In the genomic region with DNA sequence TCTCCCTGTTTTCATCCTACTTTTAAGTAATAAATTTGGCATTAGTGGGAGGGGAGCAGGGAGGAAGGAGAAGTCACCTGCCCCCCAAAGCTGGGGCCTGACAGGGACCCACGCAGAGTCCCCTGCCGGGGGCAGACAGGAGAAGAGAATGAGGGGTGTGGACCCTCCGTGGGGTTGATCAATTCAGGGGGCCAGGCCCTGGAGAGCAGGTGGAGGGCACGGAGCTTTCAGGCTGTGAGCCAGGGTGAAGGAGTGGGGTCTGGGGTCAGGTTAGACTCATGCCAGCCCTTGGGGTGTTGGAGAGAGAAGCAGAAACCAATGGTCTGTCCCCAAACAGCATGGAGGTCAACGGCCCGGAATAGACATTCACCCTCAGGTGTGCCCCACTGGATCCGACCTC, we compare ENCODE assay signal across 8 cellular contexts. TPM values are rescaled to one million over a fixed set of nuclear protein-coding genes. Genes with fewer than 3 reads are reported as not detected.
DNase-seq lines count a peak whose midpoint lies in the region; ATAC-seq and TF ChIP-seq lines count a peak whose summit lies in the region.
"Not testable (repeated sequence)": the region's sequence is repeated elsewhere in the genome, so short reads cannot be mapped to it uniquely, and the experiment has no call there.

No MANE protein-coding gene starts in this region.

- H3K4me1 Mint-ChIP-seq in CD4-positive, CD25-positive, alpha-beta regulatory T cell, result peaks cover 0 to 52% (median 16%) of the 10 kb centered on the region in 4 donors
- peaks cover 14% of the 10 kb centered on the region for H3K4me1 Mint-ChIP-seq in HFFc6 (ENCODE audit: low read depth)
- H3K4me1 Mint-ChIP-seq in T-helper 2 cell treated with Interferon-gamma antibody and Interleukin-4, amounts not matched to agents 5 μg/mL and 100 μg/mL, for 36 hours (ENCODE audit: low read depth), result peaks cover 15% of the 10 kb centered on the region
- H3K4me1 Mint-ChIP-seq in activated T-helper 17 cell treated with anti-CD3 and anti-CD28 coated beads, Interleukin-2, amount 50 U/mL, for 72 hours, result not testable (repeated sequence)
- peaks cover 24% of the 10 kb centered on the region for H3K4me1 Mint-ChIP-seq in chondrocyte (ENCODE audit: low read depth)
- peaks cover 37 to 63% of the 10 kb centered on the region in 2 donors for H3K4me1 Mint-ChIP-seq in natural killer cell

- not testable (repeated sequence) for H2AFZ ChIP-seq in smooth muscle cell (ENCODE audit: low read depth)

- H3K9me3 Mint-ChIP-seq in CD4-positive, CD25-positive, alpha-beta regulatory T cell; HFFc6; T-helper 2 cell treated with Interferon-gamma antibody and Interleukin-4, amounts not matched to agents 5 μg/mL and 100 μg/mL, for 36 hours; activated T-helper 17 cell treated with anti-CD3 and anti-CD28 coated beads, Interleukin-2, amount 50 U/mL, for 72 hours; chondrocyte (ENCODE audit: low read depth); natural killer cell: not testable (repeated sequence)

- WGBS in iPS DF 6.9 (ENCODE audit: insufficient coverage, insufficient read length), result no CpG with 5 or more reads among the region's 7 CpGs
- 75% methylated on average over 7 of the region's 7 CpGs for WGBS in smooth muscle cell (ENCODE audit: low lambda C conversion rate)

- H3K4me1 ChIP-seq in CD4-positive, CD25-positive, alpha-beta regulatory T cell (ENCODE audit: control insufficient read depth, insufficient read depth, low read length, poor library complexity, severe bottlenecking), result peaks cover 20% of the 10 kb centered on the region
- H3K4me1 ChIP-seq in iPS DF 6.9 (ENCODE audit: control insufficient read depth, insufficient read depth, low read length); smooth muscle cell (ENCODE audit: low read depth): not testable (repeated sequence)

- H3K36me3 Mint-ChIP-seq in CD4-positive, CD25-positive, alpha-beta regulatory T cell; HFFc6 (ENCODE audit: low read depth); T-helper 2 cell treated with Interferon-gamma antibody and Interleukin-4, amounts not matched to agents 5 μg/mL and 100 μg/mL, for 36 hours (ENCODE audit: low read depth); activated T-helper 17 cell treated with anti-CD3 and anti-CD28 coated beads, Interleukin-2, amount 50 U/mL, for 72 hours (ENCODE audit: low read depth); chondrocyte (ENCODE audit: low read depth); natural killer cell: not testable (repeated sequence)

- H4K20me1 ChIP-seq in smooth muscle cell (ENCODE audit: low read depth), result peaks cover 52% of the 10 kb centered on the region

- H3K27me3 ChIP-seq in CD4-positive, CD25-positive, alpha-beta regulatory T cell (ENCODE audit: control insufficient read depth, insufficient read depth, low read length); iPS DF 6.9 (ENCODE audit: control insufficient read depth, insufficient read depth, low read length); smooth muscle cell (ENCODE audit: low read depth): not testable (repeated sequence)

- not testable (repeated sequence) for H3K27ac ChIP-seq in CD4-positive, CD25-positive, alpha-beta regulatory T cell (ENCODE audit: insufficient read depth, low read length, poor library complexity, severe bottlenecking); iPS DF 6.9 (ENCODE audit: low read length); smooth muscle cell (ENCODE audit: low read depth)

- not testable (repeated sequence) for TF ChIP-seq CTCF in HFFc6 (IDR thresholded peaks at IDR 0.05); chondrocyte (IDR thresholded peaks at IDR 0.05); natural killer cell (IDR thresholded peaks at IDR 0.05); smooth muscle cell (IDR thresholded peaks at IDR 0.05; ENCODE audit: borderline replicate concordance, insufficient read depth, poor library complexity, severe bottlenecking)

- H3K9me3 ChIP-seq in CD4-positive, CD25-positive, alpha-beta regulatory T cell (ENCODE audit: control insufficient read depth in 2 of 2, low read length in 2 of 2); iPS DF 6.9 (ENCODE audit: control insufficient read depth, insufficient read depth, low read length); smooth muscle cell (replicated peaks; ENCODE audit: low read depth): not testable (repeated sequence)

- peaks cover 42% of the 10 kb centered on the region for H3K27me3 Mint-ChIP-seq in CD4-positive, CD25-positive, alpha-beta regulatory T cell
- peaks cover 23% of the 10 kb centered on the region for H3K27me3 Mint-ChIP-seq in HFFc6 (ENCODE audit: insufficient read depth)
- peaks cover 50% of the 10 kb centered on the region for H3K27me3 Mint-ChIP-seq in T-helper 2 cell treated with Interferon-gamma antibody and Interleukin-4, amounts not matched to agents 5 μg/mL and 100 μg/mL, for 36 hours (ENCODE audit: low read depth)
- not testable (repeated sequence) for H3K27me3 Mint-ChIP-seq in activated T-helper 17 cell treated with anti-CD3 and anti-CD28 coated beads, Interleukin-2, amount 50 U/mL, for 72 hours; chondrocyte (ENCODE audit: low read depth); natural killer cell (ENCODE audit: low read depth in 2 of 2)

- not testable (repeated sequence) for ATAC-seq in CD4-positive, CD25-positive, alpha-beta regulatory T cell (ENCODE audit: low read depth in 2 of 2); activated T-helper 17 cell treated with anti-CD3 and anti-CD28 coated beads, Interleukin-2, amount 50 U/mL, for 72 hours (replicated peaks); natural killer cell

- H3K4me3 Mint-ChIP-seq in CD4-positive, CD25-positive, alpha-beta regulatory T cell, result peak overlapping the region; percentile 80 to 96 (median 88)
- H3K4me3 Mint-ChIP-seq in HFFc6, result peak overlapping the region; percentile 45
- peak overlapping the region; percentile 80 for H3K4me3 Mint-ChIP-seq in T-helper 2 cell treated with Interferon-gamma antibody and Interleukin-4, amounts not matched to agents 5 μg/mL and 100 μg/mL, for 36 hours
- H3K4me3 Mint-ChIP-seq in activated T-helper 17 cell treated with anti-CD3 and anti-CD28 coated beads, Interleukin-2, amount 50 U/mL, for 72 hours, result peak overlapping the region; percentile 84
- peak overlapping the region; percentile 69 for H3K4me3 Mint-ChIP-seq in chondrocyte (ENCODE audit: unreplicated experiment)
- peak overlapping the region; percentile 90 for H3K4me3 Mint-ChIP-seq in natural killer cell

- DNase-seq in CD4-positive, CD25-positive, alpha-beta regulatory T cell; HFFc6; T-helper 2 cell treated with Interferon-gamma antibody and Interleukin-4, amounts not matched to agents 5 μg/mL and 100 μg/mL, for 36 hours (ENCODE audit: low spot score); chondrocyte (ENCODE audit: low spot score); iPS DF 6.9 (ENCODE audit: low read depth, low spot score); natural killer cell; smooth muscle cell (lab: John Stamatoyannopoulos, UW; ENCODE audit: unreplicated experiment): not testable (repeated sequence)

- peak overlapping the region; percentile 41 to 90 (median 89) for H3K27ac Mint-ChIP-seq in CD4-positive, CD25-positive, alpha-beta regulatory T cell
- 0 out of 2 replicates have a peak overlapping the region, but pooled peaks have one; percentile 14 for H3K27ac Mint-ChIP-seq in HFFc6
- peak overlapping the region; percentile 58 for H3K27ac Mint-ChIP-seq in T-helper 2 cell treated with Interferon-gamma antibody and Interleukin-4, amounts not matched to agents 5 μg/mL and 100 μg/mL, for 36 hours
- peak overlapping the region; percentile 87 for H3K27ac Mint-ChIP-seq in activated T-helper 17 cell treated with anti-CD3 and anti-CD28 coated beads, Interleukin-2, amount 50 U/mL, for 72 hours
- H3K27ac Mint-ChIP-seq in chondrocyte (ENCODE audit: unreplicated experiment), result peak overlapping the region; percentile 55
- H3K27ac Mint-ChIP-seq in natural killer cell, result peak overlapping the region; percentile 69 to 73

- H3F3A ChIP-seq in smooth muscle cell (ENCODE audit: low read depth), result not testable (repeated sequence)

- not testable (repeated sequence) for H3K9ac ChIP-seq in smooth muscle cell (ENCODE audit: low read depth)

- not testable (repeated sequence) for H3K36me3 ChIP-seq in CD4-positive, CD25-positive, alpha-beta regulatory T cell (ENCODE audit: control insufficient read depth, insufficient read depth, low read length); iPS DF 6.9 (ENCODE audit: control insufficient read depth, insufficient read depth, low read length); smooth muscle cell (ENCODE audit: low read depth)

- not testable (repeated sequence) for H3K4me3 ChIP-seq in CD4-positive, CD25-positive, alpha-beta regulatory T cell (ENCODE audit: low read depth, low read length); smooth muscle cell
- H3K4me3 ChIP-seq in iPS DF 6.9 (ENCODE audit: low read length), result peak overlapping the region; percentile 97; the same call in 1 of the 2 replicates

- intact Hi-C loops in natural killer cell (cut with micrococcal nuclease), result not testable (repeated sequence)

- H3K4me2 ChIP-seq in smooth muscle cell, result peak overlapping the region; percentile 90

- not testable (repeated sequence) for H3K79me2 ChIP-seq in smooth muscle cell (ENCODE audit: low read depth)

RNA-seq across cellular contexts. Expression of a gene that starts 1.8 kb away (rescaled TPM):
- 8.2 TPM for total RNA-seq in CD4-positive, CD25-positive, alpha-beta regulatory T cell
- under 1 TPM in 3 of 4 donors, not detected in 1; 0.21 to 0.40 (median 0.29) TPM for polyA plus RNA-seq in CD4-positive, CD25-positive, alpha-beta regulatory T cell
- 1 to 10 TPM; 1.6 to 2.9 (median 2.2) TPM for total RNA-seq in HFFc6 (2021; fragmentation: NEBNext Ultra II Directional; extraction: Animal tissue kit (Norgen Biotek cat#: 25700))
- 1 to 10 TPM; 3.9 to 8.4 TPM for total RNA-seq in activated T-helper 17 cell treated with anti-CD3 and anti-CD28 coated beads, Interleukin-2, amount 50 U/mL, for 72 hours
- total RNA-seq in chondrocyte, result 32.1 to 33.0 TPM (median 32.2 TPM) in 3 replicates
- 10 to 100 TPM; 47.3 to 54.3 (median 52.7) TPM for total RNA-seq in natural killer cell
- total RNA-seq in smooth muscle cell, result 11.3 and 12.9 TPM in 2 replicates
- polyA plus RNA-seq in smooth muscle cell, result 12.7 and 15.0 TPM in 2 replicates

Comparison
In these comparisons a context has a peak if more than half of its experiments do, and no peak if none do; other contexts are left out.
1. H3K27ac Mint-ChIP-seq: peak in every context shown above with its lines; median percentile 89 in CD4-positive, CD25-positive, alpha-beta regulatory T cell; 87 in activated T-helper 17 cell treated with anti-CD3 and anti-CD28 coated beads, Interleukin-2, amount 50 U/mL, for 72 hours; 71 in natural killer cell; 58 in T-helper 2 cell treated with Interferon-gamma antibody and Interleukin-4, amounts not matched to agents 5 μg/mL and 100 μg/mL, for 36 hours; 55 in chondrocyte; 14 in HFFc6.